Comparison of ENCODE assay signal across 6 cellular contexts in genomic region chr15:90264649-90265048, GRCh38. TPM values are rescaled to one million over a fixed set of nuclear protein-coding genes. Genes with fewer than 3 reads are reported as not detected.
DNase-seq lines count a peak whose midpoint lies in the region; ATAC-seq, FAIRE-seq and TF ChIP-seq lines count a peak whose summit lies in the region.

No MANE protein-coding gene starts in this region.

- intact Hi-C loops in ascending aorta (cut with DNase I) = loop anchor here (1.0 to 2.0 kb wide), 2 partner anchors 16 to 30 kb away; partner anchors contain the start of genes GDPGP1 and TTLL13

- H3K9me3 Mint-ChIP-seq in naive B cell = peaks cover 0 to 2% (median 0%) of the 10 kb centered on the region in 7 donors

- H3K27ac Mint-ChIP-seq in naive B cell = peak overlapping the region; percentile 98 to 100 (median 100)

- ATAC-seq in naive B cell (ENCODE audit: low read depth in 2 of 2) (no peak), HG03045 (IDR thresholded peaks at IDR 0.05; ENCODE audit: unreplicated experiment) (no peak)

- peak overlapping the region; percentile 93 to 97 (median 96) for H3K4me3 Mint-ChIP-seq in naive B cell

- no peaks in the 10 kb centered on the region for H3K27me3 ChIP-seq in ascending aorta

- DNase-seq in MV-4-11 (lab: John Stamatoyannopoulos, UW) (peak; percentile 36), ascending aorta (ENCODE audit: low spot score in 2 of 2) (no peak), naive B cell (no peak), H54 (ENCODE audit: insufficient read length, low spot score) (no peak), cerebellum (ENCODE audit: low spot score) (no peak)

- no peak for TF ChIP-seq POLR2A in H54 (IDR thresholded peaks at IDR 0.05; ENCODE audit: low read depth, low read length)

- H3K9me3 ChIP-seq in ascending aorta = no peaks in the 10 kb centered on the region

- H3K36me3 Mint-ChIP-seq in naive B cell = peaks cover 4 to 16% of the 10 kb centered on the region in 2 donors

- TF ChIP-seq CTCF in ascending aorta (IDR thresholded peaks at IDR 0.05) = no peak

- H3K36me3 ChIP-seq in ascending aorta = no peaks in the 10 kb centered on the region

- peaks cover 44 to 51% (median 51%) of the 10 kb centered on the region in 3 donors for H3K4me1 Mint-ChIP-seq in naive B cell

- no peaks in the 10 kb centered on the region for H3K27me3 Mint-ChIP-seq in naive B cell

- peak overlapping the region; percentile 89 to 98 for H3K27ac ChIP-seq in ascending aorta

- FAIRE-seq in H54 (lab: Jason Lieb, UNC) = no peak

- H3K4me1 ChIP-seq in ascending aorta = peaks cover 4 to 24% of the 10 kb centered on the region in 2 donors

- H3K4me3 ChIP-seq in ascending aorta = peak overlapping the region; percentile 62 to 71

RNA-seq across cellular contexts. Expression of gene NGRN, which starts 0.8 kb away (rescaled TPM):
- total RNA-seq in ascending aorta = 58.0 TPM
- 10 to 100 TPM; 33.6 to 80.2 (median 54.1) TPM for polyA plus RNA-seq in naive B cell (ENCODE audit: low read depth in 6 of 6)
- total RNA-seq in cerebellum = 121 TPM

RNA-seq across cellular contexts. Expression of gene TTLL13, which starts 15.3 kb away (rescaled TPM):
- total RNA-seq in ascending aorta (not detected), cerebellum (0.36 TPM)
- polyA plus RNA-seq in naive B cell (ENCODE audit: low read depth in 6 of 6) = 1 to 10 TPM in 1 of 6 donors, under 1 TPM in 3, not detected in 2; 0.11 to 1.4 (median 0.34) TPM

RNA-seq across cellular contexts. Expression of gene GDPGP1, which starts 30.6 kb away (rescaled TPM):
- total RNA-seq in ascending aorta (2.2 TPM), cerebellum (10.4 TPM)
- 1 to 10 TPM in 4 of 6 donors, under 1 TPM in 2; 0.70 to 2.1 (median 1.3) TPM for polyA plus RNA-seq in naive B cell (ENCODE audit: low read depth in 6 of 6)

RNA-seq across cellular contexts. Expression of gene CIB1, which starts 30.9 kb away (rescaled TPM):
- total RNA-seq in ascending aorta = 50.9 TPM
- 100 to 1,000 TPM; 204 to 259 (median 235) TPM for polyA plus RNA-seq in naive B cell (ENCODE audit: low read depth in 6 of 6)
- 3.6 TPM for total RNA-seq in cerebellum
